Comparison of ENCODE assay signal across 1 cellular context in genomic region chr4:173171098-173171497, GRCh38.
TF ChIP-seq lines count a peak whose summit lies in the region.

No MANE protein-coding gene starts in this region.

TF ChIP-seq in GM23338, 12 proteins besides CTCF, POLR2A, EP300 and RAD21 (continued from another document):
- TF ChIP-seq REST (IDR thresholded peaks at IDR 0.05; ENCODE audit: unreplicated experiment) (no peak), ZNF114 (CRISPR knock-in tag; IDR thresholded peaks at IDR 0.05) (no peak), JUNB (IDR thresholded peaks at IDR 0.05; ENCODE audit: unreplicated experiment) (no peak), EZH2phosphoT487 (IDR thresholded peaks at IDR 0.05; ENCODE audit: unreplicated experiment) (no peak), EZH2 (IDR thresholded peaks at IDR 0.05; ENCODE audit: low read depth, unreplicated experiment) (no peak)
